11 cellular contexts compared by ENCODE assay signal in genomic region chr15:31358957-31359721, GRCh38. TPM values are rescaled to one million over a fixed set of nuclear protein-coding genes. Genes with fewer than 3 reads are reported as not detected.
DNase-seq lines count a peak whose midpoint lies in the region; ATAC-seq and TF ChIP-seq lines count a peak whose summit lies in the region.
"Had no signal": no experiment of that assay in that cellular context is flagged by ENCODE, and none has a peak within 500 bp of the region (broad histone marks: within the 10 kb centered on the region; RNA-seq: fewer than 3 reads in every experiment).

No MANE protein-coding gene starts in this region.

- peak overlapping the region; percentile 31 for H3K27ac ChIP-seq in hepatocyte
- H3K27ac ChIP-seq: A549 had no signal

- DNase-seq in T-helper 1 cell (no peak), activated B cell treated with CpG ODN at 0.5 μM for 24 hours (no peak), hepatocyte (ENCODE audit: low spot score) (no peak), T1000 (lab: John Stamatoyannopoulos, UW) (no peak), omental fat pad (ENCODE audit: low spot score) (no peak)
- DNase-seq in stimulated activated naive CD8-positive, alpha-beta T cell treated with anti-CD3 and anti-CD28 coated beads, Interleukin-15, amount 100 ng/mL, for 72 hours = no peak
- DNase-seq: GF-D8, NCI-H446 treated with DMSO at 0.1 percent for 48 hours had no signal

- H3K4me1 ChIP-seq in hepatocyte (ENCODE audit: insufficient read depth) = peaks cover 45% of the 10 kb centered on the region

- TF ChIP-seq CTCF in activated B cell treated with CpG ODN at 0.5 μM for 24 hours (IDR thresholded peaks at IDR 0.05) (no peak), hepatocyte (IDR thresholded peaks at IDR 0.05; ENCODE audit: poor library complexity) (no peak), omental fat pad (IDR thresholded peaks at IDR 0.05) (no peak)

- no peak overlapping the region for H3K4me3 ChIP-seq in hepatocyte
- H3K4me3 ChIP-seq: A549 had no signal

- H3K27ac Mint-ChIP-seq in T-helper 1 cell treated with Interleukin-12 subunit alpha and Interleukin-12 subunit beta and Interleukin-4 antibody, amounts not matched to agents 30 μg/mL and 1 μg/mL, for 36 hours = peak overlapping the region; percentile 98
- peak overlapping the region; percentile 92 for H3K27ac Mint-ChIP-seq in activated B cell treated with CpG ODN at 0.5 μM for 24 hours
- peak overlapping the region in 1 of 2 donors; percentile 96 for H3K27ac Mint-ChIP-seq in stimulated activated naive CD8-positive, alpha-beta T cell treated with anti-CD3 and anti-CD28 coated beads, Interleukin-15, amount 100 ng/mL, for 72 hours

- CTCF ChIA-PET in activated B cell treated with CpG ODN at 0.5 μM for 24 hours (lab: Charles Lee) = interaction anchor here (0.7 kb wide), 1 partner anchor 129 kb away, joined by 3 read pairs; no protein-coding TSS in a partner anchor

- no peaks in the 10 kb centered on the region for H3K9me3 ChIP-seq in hepatocyte (ENCODE audit: low read depth)
- H3K9me3 ChIP-seq: A549 had no signal

- ATAC-seq in activated B cell treated with CpG ODN at 0.5 μM for 24 hours (ENCODE audit: low read depth) (no peak), omental fat pad (ENCODE audit: low FRiP score) (no peak), GM18861 (IDR thresholded peaks at IDR 0.05; ENCODE audit: unreplicated experiment) (no peak)
- ATAC-seq in stimulated activated naive CD8-positive, alpha-beta T cell treated with anti-CD3 and anti-CD28 coated beads, Interleukin-15, amount 100 ng/mL, for 72 hours = no peak
- ATAC-seq: A549 had no signal

- no peak overlapping the region for H2AFZ ChIP-seq in hepatocyte

- WGBS in hepatocyte (ENCODE audit: low lambda C conversion rate, missing lambda C conversion rate) = 93% methylated on average over 8 of the region's 8 CpGs

- H3K36me3 ChIP-seq in hepatocyte (replicated peaks; ENCODE audit: insufficient read depth, low read depth) = no peaks in the 10 kb centered on the region

- peaks cover 5% of the 10 kb centered on the region for H3K9me3 Mint-ChIP-seq in T-helper 1 cell treated with Interleukin-12 subunit alpha and Interleukin-12 subunit beta and Interleukin-4 antibody, amounts not matched to agents 30 μg/mL and 1 μg/mL, for 36 hours
- H3K9me3 Mint-ChIP-seq in activated B cell treated with CpG ODN at 0.5 μM for 24 hours = no peaks in the 10 kb centered on the region
- peaks cover 0 to 11% of the 10 kb centered on the region in 2 donors for H3K9me3 Mint-ChIP-seq in stimulated activated naive CD8-positive, alpha-beta T cell treated with anti-CD3 and anti-CD28 coated beads, Interleukin-15, amount 100 ng/mL, for 72 hours

- POLR2A ChIA-PET in activated B cell treated with CpG ODN at 0.5 μM for 24 hours (lab: Charles Lee) = interaction anchor here (1.2 to 1.3 kb wide), 3 partner anchors 13 to 36 kb away, joined by 3 to 6 read pairs (median 3); no protein-coding TSS in a partner anchor

- H4K20me1 ChIP-seq in hepatocyte (ENCODE audit: insufficient read depth, poor library complexity, severe bottlenecking) = peaks cover 78% of the 10 kb centered on the region

- H3K36me3 Mint-ChIP-seq in T-helper 1 cell treated with Interleukin-12 subunit alpha and Interleukin-12 subunit beta and Interleukin-4 antibody, amounts not matched to agents 30 μg/mL and 1 μg/mL, for 36 hours (ENCODE audit: low read depth) = peaks cover 46% of the 10 kb centered on the region
- peaks cover 37% of the 10 kb centered on the region for H3K36me3 Mint-ChIP-seq in activated B cell treated with CpG ODN at 0.5 μM for 24 hours (ENCODE audit: low read depth)

- H3K9me2 ChIP-seq in hepatocyte (replicated peaks; ENCODE audit: insufficient read depth) = no peaks in the 10 kb centered on the region

- intact Hi-C loops in activated B cell treated with CpG ODN at 0.5 μM for 24 hours (cut with micrococcal nuclease) = no loop called here

- H3K4me1 Mint-ChIP-seq in T-helper 1 cell treated with Interleukin-12 subunit alpha and Interleukin-12 subunit beta and Interleukin-4 antibody, amounts not matched to agents 30 μg/mL and 1 μg/mL, for 36 hours (ENCODE audit: low read depth) = peaks cover 85% of the 10 kb centered on the region
- H3K4me1 Mint-ChIP-seq in activated B cell treated with CpG ODN at 0.5 μM for 24 hours = peaks cover 100% of the 10 kb centered on the region
- peaks cover 100% of the 10 kb centered on the region for H3K4me1 Mint-ChIP-seq in stimulated activated naive CD8-positive, alpha-beta T cell treated with anti-CD3 and anti-CD28 coated beads, Interleukin-15, amount 100 ng/mL, for 72 hours

- H3K4me3 Mint-ChIP-seq in T-helper 1 cell treated with Interleukin-12 subunit alpha and Interleukin-12 subunit beta and Interleukin-4 antibody, amounts not matched to agents 30 μg/mL and 1 μg/mL, for 36 hours = peak overlapping the region; percentile 38
- peak overlapping the region; percentile 28 for H3K4me3 Mint-ChIP-seq in activated B cell treated with CpG ODN at 0.5 μM for 24 hours
- H3K4me3 Mint-ChIP-seq in stimulated activated naive CD8-positive, alpha-beta T cell treated with anti-CD3 and anti-CD28 coated beads, Interleukin-15, amount 100 ng/mL, for 72 hours = peak overlapping the region; percentile 83 to 88

- H3K27me3 ChIP-seq in hepatocyte = no peaks in the 10 kb centered on the region

- H3K79me2 ChIP-seq in hepatocyte = peaks cover 100% of the 10 kb centered on the region

- H3K4me2 ChIP-seq in hepatocyte = no peak overlapping the region
- H3K4me2 ChIP-seq: A549 had no signal

- no peaks in the 10 kb centered on the region for H3K27me3 Mint-ChIP-seq in T-helper 1 cell treated with Interleukin-12 subunit alpha and Interleukin-12 subunit beta and Interleukin-4 antibody, amounts not matched to agents 30 μg/mL and 1 μg/mL, for 36 hours (ENCODE audit: low read depth)
- H3K27me3 Mint-ChIP-seq in activated B cell treated with CpG ODN at 0.5 μM for 24 hours = no peaks in the 10 kb centered on the region
- H3K27me3 Mint-ChIP-seq in stimulated activated naive CD8-positive, alpha-beta T cell treated with anti-CD3 and anti-CD28 coated beads, Interleukin-15, amount 100 ng/mL, for 72 hours = no peaks in the 10 kb centered on the region

RNA-seq across cellular contexts. Expression of gene KLF13, which starts 32.5 kb away (rescaled TPM):
- total RNA-seq in activated B cell treated with CpG ODN at 0.5 μM for 24 hours (177 and 178 TPM in 2 replicates), hepatocyte (35.4 and 51.2 TPM in 2 replicates), omental fat pad (10 to 100 TPM; 49.7 to 67.5 (median 62.3) TPM)
- polyA plus RNA-seq in hepatocyte = 27.3 and 32.7 TPM in 2 replicates

Comparison
In these comparisons a context has a peak if more than half of its experiments do, and no peak if none do; other contexts are left out.
1. H3K4me3 Mint-ChIP-seq: peak in every context shown above with its lines; median percentile 86 in stimulated activated naive CD8-positive, alpha-beta T cell treated with anti-CD3 and anti-CD28 coated beads, Interleukin-15, amount 100 ng/mL, for 72 hours; 38 in T-helper 1 cell treated with Interleukin-12 subunit alpha and Interleukin-12 subunit beta and Interleukin-4 antibody, amounts not matched to agents 30 μg/mL and 1 μg/mL, for 36 hours; 28 in activated B cell treated with CpG ODN at 0.5 μM for 24 hours.